ENCODE assay signal across 8 cellular contexts in genomic region chr1:225882699-225883615, GRCh38. TPM values are rescaled to one million over a fixed set of nuclear protein-coding genes. Genes with fewer than 3 reads are reported as not detected.
DNase-seq lines count a peak whose midpoint lies in the region; ATAC-seq and TF ChIP-seq lines count a peak whose summit lies in the region.

No MANE protein-coding gene starts in this region.

- H3K4me1 ChIP-seq in adipocyte (ENCODE audit: control insufficient read depth, insufficient read depth, low read length): peaks cover 44% of the 10 kb centered on the region
- peaks cover 23 to 51% (median 44%) of the 10 kb centered on the region in 9 donors for H3K4me1 ChIP-seq in heart right ventricle
- peaks cover 12 to 14% of the 10 kb centered on the region in 2 experiments for H3K4me1 ChIP-seq in trophoblast cell (ENCODE audit: control insufficient read depth in 1 of 2, insufficient read depth in 2 of 2, low read length in 2 of 2)

- peak overlapping the region; percentile 11 for H2BK5ac ChIP-seq in trophoblast cell (ENCODE audit: low read depth, low read length, poor library complexity)

- H3K36me3 ChIP-seq in adipocyte (ENCODE audit: control insufficient read depth, insufficient read depth, low read length, severe bottlenecking) (no peaks in the 10 kb centered on the region), heart right ventricle (peaks cover 0 to 5% (median 0%) of the 10 kb centered on the region in 9 donors), trophoblast cell (ENCODE audit: control insufficient read depth in 1 of 2, insufficient read depth in 2 of 2, low read length in 2 of 2) (no peaks in the 10 kb centered on the region)

- H3K4me2 ChIP-seq in trophoblast cell (ENCODE audit: low read length): peak overlapping the region; percentile 79

- peak; percentile 18 for DNase-seq in NCI-H510A treated with DMSO at 0.1 percent for 48 hours (lab: John Stamatoyannopoulos, UW)
- no peak for DNase-seq in NCI-H510A (lab: John Stamatoyannopoulos, UW)
- peak; percentile 14 for DNase-seq in NCI-H526 treated with DMSO at 0.1 percent for 48 hours (lab: John Stamatoyannopoulos, UW)
- peak; percentile 77 for DNase-seq in adipocyte (ENCODE audit: low read depth)
- DNase-seq in heart right ventricle: peak; percentile 52 to 68
- DNase-seq in trophoblast cell: peak in 1 of 2 donors; percentile 48
- no peak for DNase-seq in NCI-H446 treated with DMSO at 0.1 percent for 48 hours (lab: John Stamatoyannopoulos, UW)

- H3K18ac ChIP-seq in trophoblast cell (ENCODE audit: low read length): peak overlapping the region; percentile 65

- peak; percentile 23 for ATAC-seq in HG02870 (IDR thresholded peaks at IDR 0.05; ENCODE audit: unreplicated experiment)
- ATAC-seq in heart right ventricle: peak; percentile 39 to 63 (median 46)

- peak overlapping the region; percentile 98 for H3K9ac ChIP-seq in adipocyte (ENCODE audit: low read length)
- peak overlapping the region; percentile 55 for H3K9ac ChIP-seq in trophoblast cell (ENCODE audit: low read length)

- no peak overlapping the region for H3K23ac ChIP-seq in trophoblast cell (ENCODE audit: low read length)

- peak overlapping the region; percentile 74 for H3K14ac ChIP-seq in trophoblast cell (ENCODE audit: low read length)

- H3K27me3 ChIP-seq in adipocyte (replicated peaks; ENCODE audit: control insufficient read depth, insufficient read depth, low read length) (peaks cover 5% of the 10 kb centered on the region), heart right ventricle (no peaks in the 10 kb centered on the region), trophoblast cell (ENCODE audit: insufficient read depth, low read length) (no peaks in the 10 kb centered on the region)

- H3K79me1 ChIP-seq in trophoblast cell (ENCODE audit: low read length): peaks cover 18% of the 10 kb centered on the region

- H4K8ac ChIP-seq in trophoblast cell (ENCODE audit: low read depth, low read length): peak overlapping the region; percentile 90

- H2AK5ac ChIP-seq in trophoblast cell (ENCODE audit: low read length): no peak overlapping the region

- peak overlapping the region; percentile 90 for H2AFZ ChIP-seq in trophoblast cell (ENCODE audit: insufficient read depth, low read length, poor library complexity)

- 6 to 7% methylated on average over 61 of the region's 61 CpGs for WGBS in heart right ventricle, 2 donors
- no CpG with 5 or more reads among the region's 61 CpGs for WGBS in trophoblast cell (ENCODE audit: extremely low coverage, insufficient coverage, insufficient read length)

- peaks cover 9% of the 10 kb centered on the region for H3K79me2 ChIP-seq in trophoblast cell (ENCODE audit: control insufficient read depth, insufficient read depth, low read length, poor library complexity)

- H3K9me3 ChIP-seq in adipocyte (ENCODE audit: control insufficient read depth, low read length) (no peaks in the 10 kb centered on the region), heart right ventricle (no peaks in the 10 kb centered on the region), trophoblast cell (ENCODE audit: insufficient read depth, low read depth, low read length) (no peaks in the 10 kb centered on the region)

- H3K4me3 ChIP-seq in adipocyte (ENCODE audit: low read length): peak overlapping the region; percentile 96
- peak overlapping the region; percentile 88 to 100 (median 98) for H3K4me3 ChIP-seq in heart right ventricle
- H3K4me3 ChIP-seq in trophoblast cell (ENCODE audit: low read depth, low read length): peak overlapping the region; percentile 80

- H3K27ac ChIP-seq in heart right ventricle (peak overlapping the region; percentile 85 to 98 (median 95)), trophoblast cell (ENCODE audit: low read depth, low read length) (no peak overlapping the region)

- H2BK12ac ChIP-seq in trophoblast cell (ENCODE audit: low read length): peak overlapping the region; percentile 42

- H4K12ac ChIP-seq in trophoblast cell (ENCODE audit: low read depth, low read length): peak overlapping the region; percentile 73

- intact Hi-C loops in heart right ventricle (cut with DNase I): loop anchor here in 3 of 10 donors (5.0 kb wide), 2 partner anchors 34 to 71 kb away; partner anchors contain the start of gene EPHX1 (in 2 of the 3)

- peak in 1 of 9 donors; percentile 33 for TF ChIP-seq CTCF in heart right ventricle (IDR thresholded peaks at IDR 0.05)

- peak overlapping the region; percentile 69 for H4K91ac ChIP-seq in trophoblast cell (ENCODE audit: low read depth, low read length)

- H2BK120ac ChIP-seq in trophoblast cell (ENCODE audit: insufficient read depth, low read length, poor library complexity): peak overlapping the region; percentile 57

- peak overlapping the region; percentile 55 for H3K4ac ChIP-seq in trophoblast cell (ENCODE audit: low read depth, low read length)

RNA-seq across cellular contexts. Expression of gene TMEM63A, which starts 0.8 kb away (rescaled TPM):
- 10 to 100 TPM; 20.9 to 33.5 (median 24.7) TPM for total RNA-seq in heart right ventricle
- 10 to 100 TPM; 10.4 to 69.1 TPM for polyA plus RNA-seq in heart right ventricle
- 25.6 and 26.7 TPM in 2 replicates for polyA plus RNA-seq in trophoblast cell (2013)

RNA-seq across cellular contexts. Expression of gene LEFTY1, which starts 6.0 kb away (rescaled TPM):
- total RNA-seq in heart right ventricle: under 1 TPM in 7 of 10 donors, not detected in 3; 0.15 to 0.57 (median 0.25) TPM
- polyA plus RNA-seq in heart right ventricle: under 1 TPM; 0.15 to 0.77 TPM
- polyA plus RNA-seq in trophoblast cell (2013): 0.18 and 0.22 TPM in 2 replicates

RNA-seq across cellular contexts. Expression of gene PYCR2, which starts 41.1 kb away (rescaled TPM):
- 10 to 100 TPM; 53.6 to 77.4 (median 62.7) TPM for total RNA-seq in heart right ventricle
- 10 to 100 TPM; 42.5 to 96.0 TPM for polyA plus RNA-seq in heart right ventricle
- polyA plus RNA-seq in trophoblast cell (2013): 26.5 and 28.3 TPM in 2 replicates

RNA-seq across cellular contexts. Expression of gene LEFTY2, which starts 58.1 kb away (rescaled TPM):
- total RNA-seq in heart right ventricle: 1 to 10 TPM in 2 of 10 donors, under 1 TPM in 8; 0.23 to 1.4 (median 0.65) TPM
- polyA plus RNA-seq in heart right ventricle: under 1 TPM; 0.29 to 0.35 TPM
- polyA plus RNA-seq in trophoblast cell (2013): 4.2 and 4.7 TPM in 2 replicates

Comparison
In these comparisons a context has a peak if more than half of its experiments do, and no peak if none do; other contexts are left out.
1. DNase-seq: peak in NCI-H510A treated with DMSO at 0.1 percent for 48 hours (single experiment), NCI-H526 treated with DMSO at 0.1 percent for 48 hours (single experiment), adipocyte (single experiment) and heart right ventricle (2 of 2); none in NCI-H510A (single experiment) and NCI-H446 treated with DMSO at 0.1 percent for 48 hours (single experiment).
2. Peak in every context shown above with its lines, with median percentiles within 50 percentile points of each other: H3K4me3 ChIP-seq.